Comparison of ENCODE assay signal across 6 cellular contexts in the genomic region with DNA sequence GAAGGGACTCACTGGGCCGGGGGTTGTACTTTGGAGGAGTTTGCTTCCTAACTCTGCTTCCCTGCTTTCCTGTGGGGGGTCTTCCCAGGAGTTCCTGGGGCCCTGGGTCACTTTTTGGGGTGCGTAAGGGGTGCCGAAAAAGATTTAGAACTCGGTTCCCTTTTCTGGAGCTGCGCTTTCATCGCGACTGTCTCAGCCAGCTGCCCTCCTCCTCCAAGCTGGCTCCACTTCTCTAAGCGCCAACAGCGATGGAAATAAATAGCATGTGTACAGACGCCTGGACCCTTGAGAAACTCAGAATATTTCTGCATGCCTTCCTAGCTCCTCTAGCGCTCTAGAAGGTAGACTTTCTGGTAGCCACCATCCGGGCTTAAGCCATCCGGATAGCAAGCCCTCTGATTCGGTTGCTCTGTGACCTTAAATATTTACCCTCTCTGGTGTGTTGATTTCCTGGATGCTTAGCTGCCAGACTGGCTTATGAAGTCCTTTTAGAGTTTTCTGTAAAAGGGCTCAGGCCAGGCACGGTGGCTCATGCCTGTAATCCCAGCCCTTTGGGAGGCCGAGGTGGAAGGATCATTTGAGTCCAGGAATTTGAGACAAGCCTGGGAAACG. TPM values are rescaled to one million over a fixed set of nuclear protein-coding genes. Genes with fewer than 3 reads are reported as not detected.
"Had no signal": no experiment of that assay in that cellular context is flagged by ENCODE, and none has a peak within 500 bp of the region (broad histone marks: within the 10 kb centered on the region; RNA-seq: fewer than 3 reads in every experiment).

No MANE protein-coding gene starts in this region.

RNA-seq across cellular contexts. Expression of a gene that starts 37.6 kb away (rescaled TPM):
- total RNA-seq: skeletal muscle tissue had no signal

RNA-seq across cellular contexts. Expression of a gene that starts 48.0 kb away (rescaled TPM):
- total RNA-seq: activated naive CD8-positive, alpha-beta T cell treated with anti-CD3 and anti-CD28 coated beads for 36 hours; kidney epithelial cell; skeletal muscle tissue had no signal
- polyA plus RNA-seq: naive thymus-derived CD8-positive, alpha-beta T cell had no signal

RNA-seq across cellular contexts. Expression of a gene that starts 52.9 kb away (rescaled TPM):
- total RNA-seq: mononuclear cell; naive thymus-derived CD8-positive, alpha-beta T cell; vagina had no signal
